ENCODE assay signal across 9 cellular contexts in the genomic region with DNA sequence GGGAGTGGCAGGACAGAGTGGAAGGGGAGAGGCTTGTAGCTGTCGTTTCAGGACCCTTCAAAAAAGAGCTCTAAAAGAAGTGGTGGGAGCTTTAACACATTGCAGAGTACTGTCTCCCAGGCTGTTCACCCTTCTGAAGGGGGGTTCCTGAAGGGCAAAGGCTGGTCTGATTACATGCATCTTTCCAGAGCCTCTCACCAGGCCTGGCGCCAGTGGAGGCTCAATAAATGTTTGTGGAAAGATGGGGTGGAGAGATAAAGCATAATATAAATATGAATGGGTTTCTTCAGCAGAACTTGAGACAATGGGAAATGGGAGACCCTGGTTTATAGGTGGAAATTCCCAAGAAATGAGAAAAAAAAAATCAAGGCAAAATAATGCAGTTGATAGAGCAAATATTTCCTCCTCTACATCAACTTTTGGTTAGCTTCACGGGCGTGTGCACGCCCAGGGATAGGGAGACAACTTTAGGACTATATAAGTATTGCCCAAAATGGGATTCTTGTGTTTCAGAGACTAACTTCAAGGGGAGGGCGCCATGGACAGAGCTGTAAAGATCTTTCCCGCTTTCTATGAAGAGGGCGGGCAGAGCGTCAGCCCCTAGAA. TPM values are rescaled to one million over a fixed set of nuclear protein-coding genes. Genes with fewer than 3 reads are reported as not detected.
DNase-seq lines count a peak whose midpoint lies in the region; ATAC-seq, FAIRE-seq and TF ChIP-seq lines count a peak whose summit lies in the region.
"Had no signal": no experiment of that assay in that cellular context is flagged by ENCODE, and none has a peak within 500 bp of the region (broad histone marks: within the 10 kb centered on the region; RNA-seq: fewer than 3 reads in every experiment).

No MANE protein-coding gene starts in this region.

- H3K27ac ChIP-seq in CD4-positive, alpha-beta T cell (ENCODE audit: low read depth, low read length), result peak overlapping the region; percentile 71
- H3K27ac ChIP-seq in KMS-11, result no peak overlapping the region
- peak overlapping the region; percentile 66 for H3K27ac ChIP-seq in K562 (ENCODE audit: extremely low read depth, low read depth, low read length)
- H3K27ac ChIP-seq in brain microvascular endothelial cell, result no peak overlapping the region

- CTCF ChIA-PET in CD4-positive, alpha-beta T cell (lab: Charles Lee), result interaction anchor here (2.5 kb wide), 1 partner anchor 20 kb away, joined by 11 read pairs; no protein-coding TSS in a partner anchor
- CTCF ChIA-PET in K562 (lab: Yijun Ruan, JAX; ENCODE audit: low intra/inter-chr PET ratio), result no interaction called here

- DNase-seq in CD4-positive, alpha-beta T cell, result no peak
- no peak for DNase-seq in K562 (ENCODE audit: extremely low read depth in 1 of 4, low spot score in 3 of 4)
- no peak for DNase-seq in nephron progenitor cell
- no peak for DNase-seq in NOMO-1 treated with DMSO at 0.1 percent for 48 hours (lab: John Stamatoyannopoulos, UW; ENCODE audit: unreplicated experiment)
- no peak for DNase-seq in brain microvascular endothelial cell
- DNase-seq in EL, result no peak

- H3K36me3 ChIP-seq in KMS-11 (ENCODE audit: insufficient read depth) (peaks cover 11% of the 10 kb centered on the region; the same call in 1 of the 2 replicates), K562 (ENCODE audit: control insufficient read depth, insufficient read depth, low read length) (peaks cover 39% of the 10 kb centered on the region), brain microvascular endothelial cell (replicated peaks) (peaks cover 24% of the 10 kb centered on the region)

- intact Hi-C loops in CD4-positive, alpha-beta T cell (cut with DNase I, micrococcal nuclease), result loop anchor here (1.0 to 10.0 kb wide), 11 partner anchors 88 to 1764 kb away; partner anchors contain the start of genes ACADSB (in 2 of the 2), IKZF5 (in 2 of the 2), EEF1AKMT2 (in 1 of the 2) and FAM24B (in 1 of the 2)
- intact Hi-C loops in K562 (cut with micrococcal nuclease), result loop anchor here (1.0 kb wide), 1 partner anchor 14 kb away; no protein-coding TSS in a partner anchor

- no peak for TF ChIP-seq EP300 in K562 (IDR thresholded peaks at IDR 0.05; ENCODE audit: low read length)

- H3K4me1 ChIP-seq in KMS-11 (ENCODE audit: low read depth, poor library complexity, severe bottlenecking), result peaks cover 37% of the 10 kb centered on the region
- peaks cover 14 to 19% of the 10 kb centered on the region in 2 experiments; a peak in 3 of 5 replicates for H3K4me1 ChIP-seq in K562 (replicated peaks in 1 of 2; ENCODE audit: control insufficient read depth in 2 of 2, insufficient read depth in 2 of 2, low read length in 2 of 2)

- POLR2A ChIA-PET in CD4-positive, alpha-beta T cell (lab: Charles Lee), result interaction anchor here (0.8 to 4.6 kb wide), 13 partner anchors 8 to 779 kb away, joined by 3 to 80 read pairs (median 7); partner anchors contain the start of genes ACADSB, C10orf88, FAM24B and IKZF5
- POLR2A ChIA-PET in K562 (lab: Yijun Ruan, JAX), result interaction anchor here (0.6 to 2.9 kb wide), 12 partner anchors 8 to 41 kb away, joined by 3 to 34 read pairs (median 4); no protein-coding TSS in a partner anchor

- H4K20me1 ChIP-seq in KMS-11 (ENCODE audit: insufficient read depth) (peaks cover 21% of the 10 kb centered on the region), K562 (replicated peaks; ENCODE audit: control insufficient read depth, insufficient read depth, low read length) (peaks cover 10% of the 10 kb centered on the region)

- H3K9me1 ChIP-seq in K562 (ENCODE audit: control insufficient read depth, insufficient read depth, low read length), result no peaks in the 10 kb centered on the region

- H3K9ac ChIP-seq in KMS-11, result no peak overlapping the region
- peak overlapping the region in 1 of 2 experiments; percentile 99; a peak in 2 of 4 replicates for H3K9ac ChIP-seq in K562 (ENCODE audit: insufficient read depth in 1 of 2, low read depth in 2 of 2, low read length in 2 of 2)

- no peak for TF ChIP-seq POLR2A in K562 (conservative IDR thresholded peaks at IDR 0.05)

- no peak for TF ChIP-seq RAD21 in K562 (CRISPR knock-in tag; conservative IDR thresholded peaks at IDR 0.05 in 1 of 2, IDR thresholded peaks at IDR 0.05 in 1 of 2)

- H3K4me2 ChIP-seq in KMS-11 (peak overlapping the region; percentile 29; the same call in 1 of the 2 replicates), K562 (ENCODE audit: insufficient read depth, low read length) (no peak overlapping the region; the same call in 1 of the 2 replicates)

- peaks cover 46% of the 10 kb centered on the region for H3K36me3 Mint-ChIP-seq in CD4-positive, alpha-beta T cell (ENCODE audit: low read depth)
- peaks cover 33% of the 10 kb centered on the region for H3K36me3 Mint-ChIP-seq in nephron progenitor cell (ENCODE audit: low read depth)

- H3K27me3 Mint-ChIP-seq in CD4-positive, alpha-beta T cell, result peaks cover 30% of the 10 kb centered on the region
- peaks cover 54% of the 10 kb centered on the region for H3K27me3 Mint-ChIP-seq in nephron progenitor cell (ENCODE audit: low read depth, poor library complexity)

- no peak for TF ChIP-seq CTCF in CD4-positive, alpha-beta T cell (IDR thresholded peaks at IDR 0.05)
- TF ChIP-seq CTCF in KMS-11 (conservative IDR thresholded peaks at IDR 0.05; ENCODE audit: low read depth, low read length) (no peak), K562 (IDR thresholded peaks at IDR 0.05 in 2 of 3, conservative IDR thresholded peaks at IDR 0.05 in 1 of 3; ENCODE audit: insufficient read depth in 2 of 3, low read depth in 1 of 3, low read length in 3 of 3) (no peak), nephron progenitor cell (IDR thresholded peaks at IDR 0.05) (no peak), brain microvascular endothelial cell (IDR thresholded peaks at IDR 0.05; ENCODE audit: low read depth, low read length, missing control alignments) (no peak)

- H2AFZ ChIP-seq in KMS-11 (ENCODE audit: low read depth), result peak overlapping the region; percentile 74
- peak overlapping the region; percentile 84 for H2AFZ ChIP-seq in K562 (ENCODE audit: low read depth, low read length)

- ATAC-seq in CD4-positive, alpha-beta T cell (ENCODE audit: poor library complexity), result no peak
- ATAC-seq in K562, result no peak
- no peak for ATAC-seq in GM19452 (IDR thresholded peaks at IDR 0.05; ENCODE audit: unreplicated experiment)

- in situ Hi-C loops in K562 (cut with MboI), result no loop called here
- in situ Hi-C loops in brain microvascular endothelial cell (cut with HindIII; ENCODE audit: low pct_ligation_motif_present, low sequenced_read_pairs), result no loop called here

- H3K9me3 Mint-ChIP-seq in CD4-positive, alpha-beta T cell, result no peaks in the 10 kb centered on the region
- H3K9me3 Mint-ChIP-seq in nephron progenitor cell, result no peaks in the 10 kb centered on the region

- peaks cover 78% of the 10 kb centered on the region for H3K4me1 Mint-ChIP-seq in CD4-positive, alpha-beta T cell (ENCODE audit: low read depth)
- peaks cover 45% of the 10 kb centered on the region for H3K4me1 Mint-ChIP-seq in nephron progenitor cell

- H3K79me2 ChIP-seq in KMS-11 (ENCODE audit: insufficient read depth, low read depth) (peaks cover 44% of the 10 kb centered on the region), K562 (ENCODE audit: control insufficient read depth, insufficient read depth, low read length) (peaks cover 45% of the 10 kb centered on the region)

- no TSS peak for BruUV-seq in K562 (replicated peaks; lab: Mats Ljungman, UMichigan)

- H3K4me3 ChIP-seq in KMS-11 (IDR thresholded peaks at IDR 0.05; ENCODE audit: insufficient read depth, low read depth, low read length), result no peak overlapping the region
- no peak overlapping the region for H3K4me3 ChIP-seq in K562
- no peak overlapping the region for H3K4me3 ChIP-seq in brain microvascular endothelial cell (ENCODE audit: low read depth, low read length)

- no peak for FAIRE-seq in K562 (lab: Jason Lieb, UNC)

- no peaks in the 10 kb centered on the region for H3K9me3 ChIP-seq in CD4-positive, alpha-beta T cell (ENCODE audit: control insufficient read depth, low read length)
- H3K9me3 ChIP-seq in K562 (replicated peaks; ENCODE audit: control insufficient read depth, insufficient read depth, low read depth, low read length), result no peaks in the 10 kb centered on the region

- peak overlapping the region; percentile 100 for H3K4me3 Mint-ChIP-seq in CD4-positive, alpha-beta T cell
- peak overlapping the region; percentile 98 for H3K4me3 Mint-ChIP-seq in nephron progenitor cell

- WGBS in K562 (ENCODE audit: insufficient coverage, low coverage, missing lambda C conversion rate), result 13% methylated on average over 8 of the region's 9 CpGs

- peaks cover 29% of the 10 kb centered on the region for H3K27me3 ChIP-seq in CD4-positive, alpha-beta T cell (ENCODE audit: control insufficient read depth, insufficient read depth, low read length)
- no peaks in the 10 kb centered on the region for H3K27me3 ChIP-seq in KMS-11 (ENCODE audit: insufficient read depth, low read depth)
- no peaks in the 10 kb centered on the region for H3K27me3 ChIP-seq in K562 (ENCODE audit: control insufficient read depth in 2 of 2, insufficient read depth in 2 of 2, low read length in 2 of 2)
- peaks cover 38% of the 10 kb centered on the region for H3K27me3 ChIP-seq in brain microvascular endothelial cell (replicated peaks)

- peak overlapping the region; percentile 97 for H3K27ac Mint-ChIP-seq in CD4-positive, alpha-beta T cell
- no peak overlapping the region for H3K27ac Mint-ChIP-seq in nephron progenitor cell

RNA-seq across cellular contexts. Expression of gene BUB3, which starts 0.6 kb away (rescaled TPM):
- total RNA-seq in CD4-positive, alpha-beta T cell, result 100 to 1,000 TPM; 167 to 178 TPM
- 149 and 187 TPM in 2 replicates for total RNA-seq in K562 (2011; cell fraction: chromatin; rRNA removed; ENCODE audit: low replicate concordance)
- total RNA-seq in K562 (2011; cell fraction: nucleolus; rRNA removed), result 124 and 136 TPM in 2 replicates
- total RNA-seq in K562 (2011; cell fraction: nucleoplasm; rRNA removed), result 122 and 148 TPM in 2 replicates
- total RNA-seq in K562 (2014; rRNA removed) (167 and 343 TPM in 2 replicates), K562 (2014; rRNA removed; fragmentation: Illumina TruSeq; extraction: Trizol) (175 and 182 TPM in 2 replicates), K562 (2015; rRNA removed; fragmentation: Illumina TruSeq; extraction: Trizol) (176 TPM in 2 replicates), K562 (2021) (184 and 188 TPM in 2 replicates)
- polyA plus RNA-seq in K562 (2011; rRNA removed) (284 and 291 TPM in 2 replicates), K562 (2014; fragmentation: Illumina TruSeq; extraction: Trizol) (225 and 269 TPM in 2 replicates), K562 (2014; fragmentation: Nextera tagmentation; extraction: Ambion mirVana) (100 to 1,000 TPM; 597 to 761 TPM), K562 (2014; rRNA removed) (226 and 272 TPM in 2 replicates)
- 229 and 238 TPM in 2 replicates for polyA plus RNA-seq in K562 (2011; cell fraction: cytosol; rRNA removed)
- polyA plus RNA-seq in K562 (2011; cell fraction: nucleus; rRNA removed), result 508 and 513 TPM in 2 replicates
- 240 and 296 TPM in 2 replicates for polyA plus RNA-seq in K562 (2012)
- 277 and 350 TPM in 2 replicates for polyA minus RNA-seq in K562 (2011; rRNA and poly(A)+ RNA removed)
- polyA minus RNA-seq in K562 (2011; cell fraction: cytosol; rRNA and poly(A)+ RNA removed), result 163 and 167 TPM in 2 replicates
- 142 and 231 TPM in 2 replicates for polyA minus RNA-seq in K562 (2011; cell fraction: nucleus; rRNA and poly(A)+ RNA removed)

RNA-seq across cellular contexts. Expression of gene HMX2, which starts 5.7 kb away (rescaled TPM):
- not detected for total RNA-seq in CD4-positive, alpha-beta T cell
- total RNA-seq in K562 (2011; cell fraction: chromatin; rRNA removed; ENCODE audit: low replicate concordance), result 0.42 TPM in 1 of 2 replicates, not detected in the other
- total RNA-seq in K562 (2011; cell fraction: nucleolus; rRNA removed), result 0.33 TPM in 1 of 2 replicates, not detected in the other
- total RNA-seq in K562 (2011; cell fraction: nucleoplasm; rRNA removed), result 0.38 TPM in 1 of 2 replicates, not detected in the other
- total RNA-seq in K562 (2014; rRNA removed), result 0.36 and 0.37 TPM in 2 replicates
- 0.07 and 0.13 TPM in 2 replicates for total RNA-seq in K562 (2014; rRNA removed; fragmentation: Illumina TruSeq; extraction: Trizol)
- 0.07 TPM in 1 of 2 replicates, not detected in the other for total RNA-seq in K562 (2015; rRNA removed; fragmentation: Illumina TruSeq; extraction: Trizol)
- total RNA-seq in K562 (2021), result 0.40 and 0.58 TPM in 2 replicates
- 0.08 TPM in 1 of 2 replicates, not detected in the other for polyA plus RNA-seq in K562 (2011; rRNA removed)
- polyA plus RNA-seq in K562 (2011; cell fraction: cytosol; rRNA removed), result 0.10 TPM in 1 of 2 replicates, not detected in the other
- polyA plus RNA-seq in K562 (2011; cell fraction: nucleus; rRNA removed), result 0.20 TPM in 1 of 2 replicates, not detected in the other
- 0.26 and 0.44 TPM in 2 replicates for polyA plus RNA-seq in K562 (2012)
- 0.09 and 0.12 TPM in 2 replicates for polyA plus RNA-seq in K562 (2014; fragmentation: Illumina TruSeq; extraction: Trizol)
- polyA plus RNA-seq in K562 (2014; fragmentation: Nextera tagmentation; extraction: Ambion mirVana), result not detected
- 0.05 and 0.37 TPM in 2 replicates for polyA plus RNA-seq in K562 (2014; rRNA removed)
- polyA minus RNA-seq in K562 (2011; rRNA and poly(A)+ RNA removed), result not detected in 2 replicates
- not detected in 2 replicates for polyA minus RNA-seq in K562 (2011; cell fraction: cytosol; rRNA and poly(A)+ RNA removed)
- polyA minus RNA-seq in K562 (2011; cell fraction: nucleus; rRNA and poly(A)+ RNA removed), result not detected in 2 replicates
- total RNA-seq: endothelial cell of umbilical vein had no signal
- polyA plus RNA-seq: endothelial cell of umbilical vein had no signal

RNA-seq across cellular contexts. Expression of gene HMX3, which starts 17.8 kb away (rescaled TPM):
- total RNA-seq in CD4-positive, alpha-beta T cell, result under 1 TPM in 1 of 2 experiments, not detected in 1; 0.34 TPM
- 2.2 and 9.0 TPM in 2 replicates for total RNA-seq in K562 (2011; cell fraction: chromatin; rRNA removed; ENCODE audit: low replicate concordance)
- 13.3 and 15.8 TPM in 2 replicates for total RNA-seq in K562 (2011; cell fraction: nucleolus; rRNA removed)
- total RNA-seq in K562 (2011; cell fraction: nucleoplasm; rRNA removed), result 5.8 and 6.7 TPM in 2 replicates
- total RNA-seq in K562 (2014; rRNA removed) (26.8 and 42.7 TPM in 2 replicates), K562 (2014; rRNA removed; fragmentation: Illumina TruSeq; extraction: Trizol) (0.41 and 0.58 TPM in 2 replicates), K562 (2015; rRNA removed; fragmentation: Illumina TruSeq; extraction: Trizol) (7.4 and 9.6 TPM in 2 replicates), K562 (2021) (43.2 and 43.5 TPM in 2 replicates)
- polyA plus RNA-seq in K562 (2011; rRNA removed) (1.2 and 2.8 TPM in 2 replicates), K562 (2014; fragmentation: Illumina TruSeq; extraction: Trizol) (0.55 and 2.8 TPM in 2 replicates), K562 (2014; fragmentation: Nextera tagmentation; extraction: Ambion mirVana) (not detected), K562 (2014; rRNA removed) (20.5 and 24.5 TPM in 2 replicates)
- 4.1 and 13.3 TPM in 2 replicates for polyA plus RNA-seq in K562 (2011; cell fraction: cytosol; rRNA removed)
- polyA plus RNA-seq in K562 (2011; cell fraction: nucleus; rRNA removed), result 3.4 and 9.2 TPM in 2 replicates
- 7.9 and 14.4 TPM in 2 replicates for polyA plus RNA-seq in K562 (2012)
- 0.33 and 0.56 TPM in 2 replicates for polyA minus RNA-seq in K562 (2011; rRNA and poly(A)+ RNA removed)
- 8.2 and 15.7 TPM in 2 replicates for polyA minus RNA-seq in K562 (2011; cell fraction: cytosol; rRNA and poly(A)+ RNA removed)
- polyA minus RNA-seq in K562 (2011; cell fraction: nucleus; rRNA and poly(A)+ RNA removed), result 4.8 and 5.0 TPM in 2 replicates
- total RNA-seq: endothelial cell of umbilical vein had no signal
- polyA plus RNA-seq: endothelial cell of umbilical vein had no signal

Comparison
In these comparisons a context has a peak if more than half of its experiments do, and no peak if none do; other contexts are left out.
1. H3K27ac ChIP-seq: peak in CD4-positive, alpha-beta T cell (single experiment) and K562 (single experiment); none in KMS-11 (single experiment) and brain microvascular endothelial cell (single experiment).